In genomic region chr6:48883116-48883515, GRCh38 we compare ENCODE assay signal across 19 cellular contexts.
"Had no signal": no experiment of that assay in that cellular context is flagged by ENCODE, and none has a peak within 500 bp of the region (broad histone marks: within the 10 kb centered on the region; RNA-seq: fewer than 3 reads in every experiment).

No MANE protein-coding gene starts in this region.

- H3K9me3 ChIP-seq: adrenal gland, esophagus squamous epithelium, right atrium auricular region, tibial nerve had no signal

- DNase-seq: activated CD4-positive, alpha-beta memory T cell treated with anti-CD3 and anti-CD28 coated beads, Interleukin-2, amount 10 ng/mL, durations not matched to agents 7 days and 5 days; activated CD4-positive, alpha-beta T cell treated with anti-CD3 and anti-CD28 coated beads for 4 hours; activated effector memory CD4-positive, alpha-beta T cell treated with anti-CD3 and anti-CD28 coated beads, Interleukin-2, amount 50 U/mL, for 16 hours; activated T-cell treated with anti-CD3 and anti-CD28 coated beads, Interleukin-2, amount 50 U/mL, for 48 hours; adrenal gland; esophagus squamous epithelium; foreskin melanocyte; kidney glomerular epithelial cell; left ventricle myocardium superior; mesendoderm; nucleus accumbens; stimulated activated CD4-positive, alpha-beta T cell treated with anti-CD3 and anti-CD28 coated beads, Interleukin-2, amount 100 ng/mL, for 48 hours; stimulated activated naive B cell treated with anti-CD40 and anti-IgM and Interleukin-4, amounts not matched to agents 10 μg/mL and 1 μg/mL and 100 μg/mL, for 72 hours; T-helper 17 cell had no signal

- H3K36me3 ChIP-seq: adrenal gland, cardiac muscle cell, esophagus squamous epithelium, right atrium auricular region, tibial nerve had no signal

- H3K4me1 ChIP-seq: adrenal gland, esophagus squamous epithelium, right atrium auricular region, tibial nerve had no signal

- H3K27ac ChIP-seq: adrenal gland, cardiac muscle cell, esophagus squamous epithelium, right atrium auricular region, tibial nerve had no signal

- H3K27me3 ChIP-seq: adrenal gland, cardiac muscle cell, esophagus squamous epithelium, right atrium auricular region, tibial nerve had no signal

- ATAC-seq: left ventricle myocardium superior; natural killer cell treated with Interleukin-12 subunit alpha and Interleukin-12 subunit beta and Interleukin-15 and Interleukin-18, amount 100 ng/mL, for 72 hours; stimulated activated naive B cell treated with anti-CD40 and anti-IgM and Interleukin-4, amounts not matched to agents 10 μg/mL and 1 μg/mL and 100 μg/mL, for 72 hours; T-helper 17 cell; WTC11 had no signal

- H3K4me3 ChIP-seq: adrenal gland, cardiac muscle cell, esophagus squamous epithelium, right atrium auricular region, tibial nerve had no signal
